In genomic region chr16:71722801-71723536, GRCh38 we compare ENCODE assay signal across 9 cellular contexts. TPM values are rescaled to one million over a fixed set of nuclear protein-coding genes. Genes with fewer than 3 reads are reported as not detected.
A peak's percentile ranks its signal among the peaks of the same experiment; 100 is the strongest.
DNase-seq lines count a peak whose midpoint lies in the region; ATAC-seq and FAIRE-seq lines count a peak whose summit lies in the region.
"Had no signal": no experiment of that assay in that cellular context is flagged by ENCODE, and none has a peak within 500 bp of the region (broad histone marks: within the 10 kb centered on the region; RNA-seq: fewer than 3 reads in every experiment).

No MANE protein-coding gene starts in this region.

- H3K27ac ChIP-seq in stomach smooth muscle (ENCODE audit: low read length) = peak overlapping the region; percentile 79

- peaks cover 11% of the 10 kb centered on the region for H3K4me1 ChIP-seq in stomach smooth muscle (ENCODE audit: control insufficient read depth, insufficient read depth, low read length)

- no peaks in the 10 kb centered on the region for H3K27me3 ChIP-seq in stomach smooth muscle (ENCODE audit: control insufficient read depth in 1 of 2, insufficient read depth in 2 of 2, low read length in 2 of 2)

- no peaks in the 10 kb centered on the region for H3K36me3 ChIP-seq in stomach smooth muscle (ENCODE audit: control insufficient read depth in 2 of 2, insufficient read depth in 2 of 2, low read length in 2 of 2)

- H3K27me3 Mint-ChIP-seq in natural killer cell treated with Interleukin-12 subunit alpha and Interleukin-12 subunit beta and Interleukin-15 and Interleukin-18, amount 100 ng/mL, for 72 hours = peaks cover 0 to 3% of the 10 kb centered on the region in 2 donors

- no peaks in the 10 kb centered on the region for H3K9me3 ChIP-seq in stomach smooth muscle (ENCODE audit: control insufficient read depth in 2 of 2, low read length in 2 of 2)

- H3K9me3 Mint-ChIP-seq in natural killer cell treated with Interleukin-12 subunit alpha and Interleukin-12 subunit beta and Interleukin-15 and Interleukin-18, amount 100 ng/mL, for 72 hours = no peaks in the 10 kb centered on the region

- DNase-seq in COLO668 (lab: John Stamatoyannopoulos, UW; ENCODE audit: unreplicated experiment) (peak; percentile 84), RCC 7860 (ENCODE audit: low spot score) (peak; percentile 45), fibroblast of peridontal ligament (ENCODE audit: extremely low read depth) (peak; percentile 37)
- peak; percentile 47 for DNase-seq in activated T-helper 9 cell treated with anti-CD3 and anti-CD28 coated beads, Interleukin-2, amount 50 U/mL, for 16 hours (ENCODE audit: low read depth)
- DNase-seq in natural killer cell treated with Interleukin-12 subunit alpha and Interleukin-12 subunit beta and Interleukin-15 and Interleukin-18, amount 100 ng/mL, for 72 hours (ENCODE audit: low spot score) = peak; percentile 76

- peaks cover 14 to 15% of the 10 kb centered on the region in 2 donors for H3K4me1 Mint-ChIP-seq in natural killer cell treated with Interleukin-12 subunit alpha and Interleukin-12 subunit beta and Interleukin-15 and Interleukin-18, amount 100 ng/mL, for 72 hours (ENCODE audit: low read depth in 2 of 2)

- peak overlapping the region; percentile 75 for H3K9ac ChIP-seq in stomach smooth muscle (ENCODE audit: low read length in 2 of 2)

- no peak for FAIRE-seq in RCC 7860 (lab: Jason Lieb, UNC)
- FAIRE-seq: colon had no signal

- H3K27ac Mint-ChIP-seq in natural killer cell treated with Interleukin-12 subunit alpha and Interleukin-12 subunit beta and Interleukin-15 and Interleukin-18, amount 100 ng/mL, for 72 hours = peak overlapping the region; percentile 50 to 80

- no peaks in the 10 kb centered on the region for H3K36me3 Mint-ChIP-seq in natural killer cell treated with Interleukin-12 subunit alpha and Interleukin-12 subunit beta and Interleukin-15 and Interleukin-18, amount 100 ng/mL, for 72 hours

- peak; percentile 41 for ATAC-seq in GM19452 (IDR thresholded peaks at IDR 0.05; ENCODE audit: unreplicated experiment)
- ATAC-seq in HG03521 (IDR thresholded peaks at IDR 0.05; ENCODE audit: unreplicated experiment) = peak; percentile 35
- peak; percentile 56 to 66 for ATAC-seq in natural killer cell treated with Interleukin-12 subunit alpha and Interleukin-12 subunit beta and Interleukin-15 and Interleukin-18, amount 100 ng/mL, for 72 hours

- peak overlapping the region; percentile 87 to 91 for H3K4me3 ChIP-seq in stomach smooth muscle (ENCODE audit: low read length in 2 of 2)

- H3K4me3 Mint-ChIP-seq in natural killer cell treated with Interleukin-12 subunit alpha and Interleukin-12 subunit beta and Interleukin-15 and Interleukin-18, amount 100 ng/mL, for 72 hours = peak overlapping the region; percentile 96

RNA-seq across cellular contexts. Expression of gene PHLPP2, which starts 1.5 kb away (rescaled TPM):
- total RNA-seq in natural killer cell treated with Interleukin-12 subunit alpha and Interleukin-12 subunit beta and Interleukin-15 and Interleukin-18, amount 100 ng/mL, for 72 hours = 10 to 100 TPM; 14.4 to 15.7 TPM

Comparison
In these comparisons a context has a peak if more than half of its experiments do, and no peak if none do; other contexts are left out.
1. Peak in every context shown above with its lines: DNase-seq, ATAC-seq, H3K4me3 ChIP-seq and H3K27ac ChIP-seq.